In the genomic region with DNA sequence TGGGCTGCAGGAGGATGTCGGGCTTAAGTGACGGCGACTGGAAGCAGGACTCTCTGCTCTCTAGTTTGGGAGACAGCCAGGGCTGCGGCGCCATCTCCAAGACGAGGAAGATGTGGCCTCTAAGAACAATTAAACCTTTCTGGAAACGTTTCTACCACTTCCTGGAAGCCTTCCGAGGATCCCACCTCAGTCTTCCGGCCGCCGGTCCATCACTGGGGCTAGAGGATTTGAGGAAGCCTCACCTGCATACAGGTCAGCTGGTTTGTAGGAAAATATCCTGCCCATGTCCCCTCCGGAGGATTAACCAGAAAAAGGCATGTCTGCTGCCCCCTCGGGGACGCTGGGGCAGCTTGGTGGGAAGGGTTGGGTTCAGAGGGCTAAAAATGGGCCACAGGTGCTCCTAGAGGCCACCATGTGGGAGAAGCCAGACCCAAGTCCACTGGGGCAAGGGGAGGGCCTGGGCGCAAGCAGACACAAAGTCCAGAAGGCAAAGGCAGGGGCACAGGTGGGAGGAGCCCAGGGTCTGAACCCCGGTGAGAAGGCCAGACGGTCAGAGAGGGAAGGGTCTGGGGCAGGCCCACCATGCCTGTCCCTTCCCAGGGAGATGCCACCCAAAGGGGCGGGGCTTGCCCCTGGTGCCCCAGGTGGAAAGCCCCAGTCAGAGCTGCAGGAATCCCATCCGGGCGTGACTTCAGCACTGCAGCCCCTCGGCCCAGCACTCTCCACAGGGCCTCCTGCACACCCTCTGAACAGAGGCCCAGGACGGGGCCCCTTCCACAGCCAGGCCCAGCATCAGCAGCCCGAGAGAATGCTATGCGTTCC, we compare ENCODE assay signal across 1 cellular context.
TF ChIP-seq lines count a peak whose summit lies in the region.

No MANE protein-coding gene starts in this region.

TF ChIP-seq in HepG2, 621 proteins besides CTCF, POLR2A, EP300 and RAD21 (continued from another document and continues in another):
- TF ChIP-seq, protein P1, sequence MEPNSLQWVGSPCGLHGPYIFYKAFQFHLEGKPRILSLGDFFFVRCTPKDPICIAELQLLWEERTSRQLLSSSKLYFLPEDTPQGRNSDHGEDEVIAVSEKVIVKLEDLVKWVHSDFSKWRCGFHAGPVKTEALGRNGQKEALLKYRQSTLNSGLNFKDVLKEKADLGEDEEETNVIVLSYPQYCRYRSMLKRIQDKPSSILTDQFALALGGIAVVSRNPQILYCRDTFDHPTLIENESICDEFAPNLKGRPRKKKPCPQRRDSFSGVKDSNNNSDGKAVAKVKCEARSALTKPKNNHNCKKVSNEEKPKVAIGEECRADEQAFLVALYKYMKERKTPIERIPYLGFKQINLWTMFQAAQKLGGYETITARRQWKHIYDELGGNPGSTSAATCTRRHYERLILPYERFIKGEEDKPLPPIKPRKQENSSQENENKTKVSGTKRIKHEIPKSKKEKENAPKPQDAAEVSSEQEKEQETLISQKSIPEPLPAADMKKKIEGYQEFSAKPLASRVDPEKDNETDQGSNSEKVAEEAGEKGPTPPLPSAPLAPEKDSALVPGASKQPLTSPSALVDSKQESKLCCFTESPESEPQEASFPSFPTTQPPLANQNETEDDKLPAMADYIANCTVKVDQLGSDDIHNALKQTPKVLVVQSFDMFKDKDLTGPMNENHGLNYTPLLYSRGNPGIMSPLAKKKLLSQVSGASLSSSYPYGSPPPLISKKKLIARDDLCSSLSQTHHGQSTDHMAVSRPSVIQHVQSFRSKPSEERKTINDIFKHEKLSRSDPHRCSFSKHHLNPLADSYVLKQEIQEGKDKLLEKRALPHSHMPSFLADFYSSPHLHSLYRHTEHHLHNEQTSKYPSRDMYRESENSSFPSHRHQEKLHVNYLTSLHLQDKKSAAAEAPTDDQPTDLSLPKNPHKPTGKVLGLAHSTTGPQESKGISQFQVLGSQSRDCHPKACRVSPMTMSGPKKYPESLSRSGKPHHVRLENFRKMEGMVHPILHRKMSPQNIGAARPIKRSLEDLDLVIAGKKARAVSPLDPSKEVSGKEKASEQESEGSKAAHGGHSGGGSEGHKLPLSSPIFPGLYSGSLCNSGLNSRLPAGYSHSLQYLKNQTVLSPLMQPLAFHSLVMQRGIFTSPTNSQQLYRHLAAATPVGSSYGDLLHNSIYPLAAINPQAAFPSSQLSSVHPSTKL (CRISPR knock-in tag; IDR thresholded peaks at IDR 0.05) = peak; percentile 68
- TF ChIP-seq ZNF7 (CRISPR knock-in tag; IDR thresholded peaks at IDR 0.05) = no peak
- TF ChIP-seq ZNF816 (CRISPR knock-in tag; IDR thresholded peaks at IDR 0.05; ENCODE audit: borderline replicate concordance) = no peak
- no peak for TF ChIP-seq ARNTL (CRISPR knock-in tag; IDR thresholded peaks at IDR 0.05)
- no peak for TF ChIP-seq HOXA5 (CRISPR knock-in tag; IDR thresholded peaks at IDR 0.05)
- TF ChIP-seq FOXK1 (CRISPR knock-in tag; IDR thresholded peaks at IDR 0.05; ENCODE audit: borderline replicate concordance, low read depth) = no peak
- no peak for TF ChIP-seq ZNF83 (CRISPR knock-in tag; IDR thresholded peaks at IDR 0.05; ENCODE audit: borderline replicate concordance)
- TF ChIP-seq, protein P2, sequence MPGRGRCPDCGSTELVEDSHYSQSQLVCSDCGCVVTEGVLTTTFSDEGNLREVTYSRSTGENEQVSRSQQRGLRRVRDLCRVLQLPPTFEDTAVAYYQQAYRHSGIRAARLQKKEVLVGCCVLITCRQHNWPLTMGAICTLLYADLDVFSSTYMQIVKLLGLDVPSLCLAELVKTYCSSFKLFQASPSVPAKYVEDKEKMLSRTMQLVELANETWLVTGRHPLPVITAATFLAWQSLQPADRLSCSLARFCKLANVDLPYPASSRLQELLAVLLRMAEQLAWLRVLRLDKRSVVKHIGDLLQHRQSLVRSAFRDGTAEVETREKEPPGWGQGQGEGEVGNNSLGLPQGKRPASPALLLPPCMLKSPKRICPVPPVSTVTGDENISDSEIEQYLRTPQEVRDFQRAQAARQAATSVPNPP (CRISPR knock-in tag; IDR thresholded peaks at IDR 0.05) = no peak
- TF ChIP-seq, protein P3, sequence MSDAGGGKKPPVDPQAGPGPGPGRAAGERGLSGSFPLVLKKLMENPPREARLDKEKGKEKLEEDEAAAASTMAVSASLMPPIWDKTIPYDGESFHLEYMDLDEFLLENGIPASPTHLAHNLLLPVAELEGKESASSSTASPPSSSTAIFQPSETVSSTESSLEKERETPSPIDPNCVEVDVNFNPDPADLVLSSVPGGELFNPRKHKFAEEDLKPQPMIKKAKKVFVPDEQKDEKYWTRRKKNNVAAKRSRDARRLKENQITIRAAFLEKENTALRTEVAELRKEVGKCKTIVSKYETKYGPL (CRISPR knock-in tag; IDR thresholded peaks at IDR 0.05) = no peak
- TF ChIP-seq SOX5 (CRISPR knock-in tag; IDR thresholded peaks at IDR 0.05; ENCODE audit: borderline replicate concordance) = no peak
- no peak for TF ChIP-seq CEBPB (IDR thresholded peaks at IDR 0.05; ENCODE audit: borderline replicate concordance, low read depth, low read length)
- TF ChIP-seq, protein P4, sequence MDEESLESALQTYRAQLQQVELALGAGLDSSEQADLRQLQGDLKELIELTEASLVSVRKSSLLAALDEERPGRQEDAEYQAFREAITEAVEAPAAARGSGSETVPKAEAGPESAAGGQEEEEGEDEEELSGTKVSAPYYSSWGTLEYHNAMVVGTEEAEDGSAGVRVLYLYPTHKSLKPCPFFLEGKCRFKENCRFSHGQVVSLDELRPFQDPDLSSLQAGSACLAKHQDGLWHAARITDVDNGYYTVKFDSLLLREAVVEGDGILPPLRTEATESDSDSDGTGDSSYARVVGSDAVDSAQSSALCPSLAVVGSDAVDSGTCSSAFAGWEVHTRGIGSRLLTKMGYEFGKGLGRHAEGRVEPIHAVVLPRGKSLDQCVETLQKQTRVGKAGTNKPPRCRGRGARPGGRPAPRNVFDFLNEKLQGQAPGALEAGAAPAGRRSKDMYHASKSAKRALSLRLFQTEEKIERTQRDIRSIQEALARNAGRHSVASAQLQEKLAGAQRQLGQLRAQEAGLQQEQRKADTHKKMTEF (CRISPR knock-in tag; IDR thresholded peaks at IDR 0.05) = peak; percentile 49; the same call in 1 of the 2 replicates
- no peak for TF ChIP-seq ZNF776 (CRISPR knock-in tag; IDR thresholded peaks at IDR 0.05)
- no peak for TF ChIP-seq ZNF253 (CRISPR knock-in tag; IDR thresholded peaks at IDR 0.05; ENCODE audit: borderline replicate concordance)
- TF ChIP-seq ZNF570 (CRISPR knock-in tag; IDR thresholded peaks at IDR 0.05; ENCODE audit: borderline replicate concordance) = no peak
- no peak for TF ChIP-seq ZNF3 (CRISPR knock-in tag; IDR thresholded peaks at IDR 0.05)
- no peak for TF ChIP-seq ZNF839 (CRISPR knock-in tag; IDR thresholded peaks at IDR 0.05; ENCODE audit: borderline replicate concordance)
- TF ChIP-seq, protein P5, sequence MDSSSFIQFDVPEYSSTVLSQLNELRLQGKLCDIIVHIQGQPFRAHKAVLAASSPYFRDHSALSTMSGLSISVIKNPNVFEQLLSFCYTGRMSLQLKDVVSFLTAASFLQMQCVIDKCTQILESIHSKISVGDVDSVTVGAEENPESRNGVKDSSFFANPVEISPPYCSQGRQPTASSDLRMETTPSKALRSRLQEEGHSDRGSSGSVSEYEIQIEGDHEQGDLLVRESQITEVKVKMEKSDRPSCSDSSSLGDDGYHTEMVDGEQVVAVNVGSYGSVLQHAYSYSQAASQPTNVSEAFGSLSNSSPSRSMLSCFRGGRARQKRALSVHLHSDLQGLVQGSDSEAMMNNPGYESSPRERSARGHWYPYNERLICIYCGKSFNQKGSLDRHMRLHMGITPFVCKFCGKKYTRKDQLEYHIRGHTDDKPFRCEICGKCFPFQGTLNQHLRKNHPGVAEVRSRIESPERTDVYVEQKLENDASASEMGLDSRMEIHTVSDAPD (CRISPR knock-in tag; IDR thresholded peaks at IDR 0.05) = no peak
- TF ChIP-seq, protein P6, sequence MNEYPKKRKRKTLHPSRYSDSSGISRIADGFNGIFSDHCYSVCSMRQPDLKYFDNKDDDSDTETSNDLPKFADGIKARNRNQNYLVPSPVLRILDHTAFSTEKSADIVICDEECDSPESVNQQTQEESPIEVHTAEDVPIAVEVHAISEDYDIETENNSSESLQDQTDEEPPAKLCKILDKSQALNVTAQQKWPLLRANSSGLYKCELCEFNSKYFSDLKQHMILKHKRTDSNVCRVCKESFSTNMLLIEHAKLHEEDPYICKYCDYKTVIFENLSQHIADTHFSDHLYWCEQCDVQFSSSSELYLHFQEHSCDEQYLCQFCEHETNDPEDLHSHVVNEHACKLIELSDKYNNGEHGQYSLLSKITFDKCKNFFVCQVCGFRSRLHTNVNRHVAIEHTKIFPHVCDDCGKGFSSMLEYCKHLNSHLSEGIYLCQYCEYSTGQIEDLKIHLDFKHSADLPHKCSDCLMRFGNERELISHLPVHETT (CRISPR knock-in tag; conservative IDR thresholded peaks at IDR 0.05) = no peak
- TF ChIP-seq FOXJ3 (CRISPR knock-in tag; IDR thresholded peaks at IDR 0.05; ENCODE audit: borderline replicate concordance) = peak; percentile 51; the same call in 1 of the 2 replicates
- peak; percentile 89 for TF ChIP-seq ZEB1 (IDR thresholded peaks at IDR 0.05; ENCODE audit: insufficient replicate concordance, low read depth)
- no peak for TF ChIP-seq NCOA5 (CRISPR knock-in tag; IDR thresholded peaks at IDR 0.05)
- no peak for TF ChIP-seq RBM22 (optimal IDR thresholded peaks at IDR 0.05; ENCODE audit: low read length)
- TF ChIP-seq GABPB1 (CRISPR knock-in tag; IDR thresholded peaks at IDR 0.05) = peak; percentile 30; the same call in 1 of the 2 replicates
- peak; percentile 46; the same call in 1 of the 2 replicates for TF ChIP-seq ZNF788 (CRISPR knock-in tag; IDR thresholded peaks at IDR 0.05; ENCODE audit: borderline replicate concordance)
- TF ChIP-seq HDAC1 (CRISPR knock-in tag; IDR thresholded peaks at IDR 0.05) = peak; percentile 81; the same call in 1 of the 2 replicates
- TF ChIP-seq, protein P7, sequence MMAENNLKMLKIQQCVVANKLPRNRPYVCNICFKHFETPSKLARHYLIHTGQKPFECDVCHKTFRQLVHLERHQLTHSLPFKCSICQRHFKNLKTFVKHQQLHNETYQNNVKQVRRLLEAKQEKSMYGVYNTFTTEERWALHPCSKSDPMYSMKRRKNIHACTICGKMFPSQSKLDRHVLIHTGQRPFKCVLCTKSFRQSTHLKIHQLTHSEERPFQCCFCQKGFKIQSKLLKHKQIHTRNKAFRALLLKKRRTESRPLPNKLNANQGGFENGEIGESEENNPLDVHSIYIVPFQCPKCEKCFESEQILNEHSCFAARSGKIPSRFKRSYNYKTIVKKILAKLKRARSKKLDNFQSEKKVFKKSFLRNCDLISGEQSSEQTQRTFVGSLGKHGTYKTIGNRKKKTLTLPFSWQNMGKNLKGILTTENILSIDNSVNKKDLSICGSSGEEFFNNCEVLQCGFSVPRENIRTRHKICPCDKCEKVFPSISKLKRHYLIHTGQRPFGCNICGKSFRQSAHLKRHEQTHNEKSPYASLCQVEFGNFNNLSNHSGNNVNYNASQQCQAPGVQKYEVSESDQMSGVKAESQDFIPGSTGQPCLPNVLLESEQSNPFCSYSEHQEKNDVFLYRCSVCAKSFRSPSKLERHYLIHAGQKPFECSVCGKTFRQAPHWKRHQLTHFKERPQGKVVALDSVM (CRISPR knock-in tag; IDR thresholded peaks at IDR 0.05) = no peak
- no peak for TF ChIP-seq ZNF382 (CRISPR knock-in tag; IDR thresholded peaks at IDR 0.05; ENCODE audit: borderline replicate concordance)
- TF ChIP-seq, protein P8, sequence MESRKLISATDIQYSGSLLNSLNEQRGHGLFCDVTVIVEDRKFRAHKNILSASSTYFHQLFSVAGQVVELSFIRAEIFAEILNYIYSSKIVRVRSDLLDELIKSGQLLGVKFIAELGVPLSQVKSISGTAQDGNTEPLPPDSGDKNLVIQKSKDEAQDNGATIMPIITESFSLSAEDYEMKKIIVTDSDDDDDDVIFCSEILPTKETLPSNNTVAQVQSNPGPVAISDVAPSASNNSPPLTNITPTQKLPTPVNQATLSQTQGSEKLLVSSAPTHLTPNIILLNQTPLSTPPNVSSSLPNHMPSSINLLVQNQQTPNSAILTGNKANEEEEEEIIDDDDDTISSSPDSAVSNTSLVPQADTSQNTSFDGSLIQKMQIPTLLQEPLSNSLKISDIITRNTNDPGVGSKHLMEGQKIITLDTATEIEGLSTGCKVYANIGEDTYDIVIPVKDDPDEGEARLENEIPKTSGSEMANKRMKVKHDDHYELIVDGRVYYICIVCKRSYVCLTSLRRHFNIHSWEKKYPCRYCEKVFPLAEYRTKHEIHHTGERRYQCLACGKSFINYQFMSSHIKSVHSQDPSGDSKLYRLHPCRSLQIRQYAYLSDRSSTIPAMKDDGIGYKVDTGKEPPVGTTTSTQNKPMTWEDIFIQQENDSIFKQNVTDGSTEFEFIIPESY (CRISPR knock-in tag; IDR thresholded peaks at IDR 0.05) = peak; percentile 59
- no peak; the same call in 2 of the 3 replicates for TF ChIP-seq MXI1 (IDR thresholded peaks at IDR 0.05; ENCODE audit: borderline replicate concordance, low read depth, low read length)
- TF ChIP-seq, protein P9, sequence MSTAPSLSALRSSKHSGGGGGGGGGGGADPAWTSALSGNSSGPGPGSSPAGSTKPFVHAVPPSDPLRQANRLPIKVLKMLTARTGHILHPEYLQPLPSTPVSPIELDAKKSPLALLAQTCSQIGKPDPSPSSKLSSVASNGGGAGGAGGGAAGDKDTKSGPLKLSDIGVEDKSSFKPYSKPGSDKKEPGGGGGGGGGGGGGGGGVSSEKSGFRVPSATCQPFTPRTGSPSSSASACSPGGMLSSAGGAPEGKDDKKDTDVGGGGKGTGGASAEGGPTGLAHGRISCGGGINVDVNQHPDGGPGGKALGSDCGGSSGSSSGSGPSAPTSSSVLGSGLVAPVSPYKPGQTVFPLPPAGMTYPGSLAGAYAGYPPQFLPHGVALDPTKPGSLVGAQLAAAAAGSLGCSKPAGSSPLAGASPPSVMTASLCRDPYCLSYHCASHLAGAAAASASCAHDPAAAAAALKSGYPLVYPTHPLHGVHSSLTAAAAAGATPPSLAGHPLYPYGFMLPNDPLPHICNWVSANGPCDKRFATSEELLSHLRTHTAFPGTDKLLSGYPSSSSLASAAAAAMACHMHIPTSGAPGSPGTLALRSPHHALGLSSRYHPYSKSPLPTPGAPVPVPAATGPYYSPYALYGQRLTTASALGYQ (CRISPR knock-in tag; IDR thresholded peaks at IDR 0.05) = 0 out of 2 replicates have a peak, but pooled peaks have one; percentile 56
- no peak for TF ChIP-seq TBL1XR1 (IDR thresholded peaks at IDR 0.05; ENCODE audit: borderline replicate concordance, low read length, partially characterized antibody)
- no peak for TF ChIP-seq ZNF180 (CRISPR knock-in tag; IDR thresholded peaks at IDR 0.05; ENCODE audit: borderline replicate concordance, low read depth)
- peak; percentile 51; the same call in 1 of the 2 replicates for TF ChIP-seq ZNF670 (CRISPR knock-in tag; IDR thresholded peaks at IDR 0.05; ENCODE audit: borderline replicate concordance)
- TF ChIP-seq, protein P10, sequence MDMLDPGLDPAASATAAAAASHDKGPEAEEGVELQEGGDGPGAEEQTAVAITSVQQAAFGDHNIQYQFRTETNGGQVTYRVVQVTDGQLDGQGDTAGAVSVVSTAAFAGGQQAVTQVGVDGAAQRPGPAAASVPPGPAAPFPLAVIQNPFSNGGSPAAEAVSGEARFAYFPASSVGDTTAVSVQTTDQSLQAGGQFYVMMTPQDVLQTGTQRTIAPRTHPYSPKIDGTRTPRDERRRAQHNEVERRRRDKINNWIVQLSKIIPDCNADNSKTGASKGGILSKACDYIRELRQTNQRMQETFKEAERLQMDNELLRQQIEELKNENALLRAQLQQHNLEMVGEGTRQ (IDR thresholded peaks at IDR 0.05; ENCODE audit: low read depth, low read length) = no peak
- TF ChIP-seq, protein P10 (CRISPR knock-in tag; IDR thresholded peaks at IDR 0.05; ENCODE audit: borderline replicate concordance) = no peak
- TF ChIP-seq ZNF292 (CRISPR knock-in tag; IDR thresholded peaks at IDR 0.05; ENCODE audit: borderline replicate concordance, low read depth) = peak; percentile 79; the same call in 1 of the 2 replicates
